Comparison of ENCODE assay signal across 20 cellular contexts in the genomic region with DNA sequence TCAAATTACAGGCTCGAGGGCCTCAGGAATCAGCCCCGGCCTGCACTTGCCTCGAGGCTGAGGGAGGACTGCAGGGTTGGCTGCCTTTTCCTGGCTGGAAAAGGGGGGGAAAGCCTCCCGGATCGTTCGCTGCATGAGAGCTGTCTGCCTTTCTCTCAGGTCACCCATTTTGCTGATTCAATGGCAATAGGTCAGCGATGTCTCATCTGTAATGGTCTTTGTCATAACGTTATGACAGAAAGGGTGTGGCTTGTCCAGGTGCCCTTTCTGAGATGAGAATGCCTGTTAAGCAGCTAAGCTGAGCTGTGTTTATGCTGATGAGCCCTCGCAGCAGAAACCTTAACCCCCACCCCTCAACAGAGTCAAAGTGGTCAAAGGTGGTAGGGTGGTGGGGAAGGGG.
DNase-seq lines count a peak whose midpoint lies in the region; ATAC-seq and TF ChIP-seq lines count a peak whose summit lies in the region.
"Had no signal": no experiment of that assay in that cellular context is flagged by ENCODE, and none has a peak within 500 bp of the region (broad histone marks: within the 10 kb centered on the region; RNA-seq: fewer than 3 reads in every experiment).

No MANE protein-coding gene starts in this region.

- DNase-seq in Caki2 (ENCODE audit: low read depth) (peak; percentile 69), IMR-90 (no peak), WTC11 (ENCODE audit: low spot score) (peak; percentile 44), islet precursor cell (peak; percentile 94), NCI-H82 treated with DMSO at 0.1 percent for 48 hours (lab: John Stamatoyannopoulos, UW; ENCODE audit: unreplicated experiment) (no peak), NCI-H345 (lab: John Stamatoyannopoulos, UW) (no peak)
- DNase-seq in activated effector memory CD4-positive, alpha-beta T cell treated with anti-CD3 and anti-CD28 coated beads, Interleukin-2, amount 50 U/mL, for 16 hours = no peak
- DNase-seq: activated naive CD8-positive, alpha-beta T cell treated with anti-CD3 and anti-CD28 coated beads, Interleukin-2, amount 10 ng/mL, durations not matched to agents 7 days and 5 days; cortex of kidney; hippocampal formation; naive thymus-derived CD4-positive, alpha-beta T cell; NCI-H1694; right cardiac atrium; stimulated activated CD4-positive, alpha-beta T cell treated with anti-CD3 and anti-CD28 coated beads, Interleukin-15, amount 100 ng/mL, for 24 hours had no signal

- H3K4me3 Mint-ChIP-seq in WTC11 = peak overlapping the region; percentile 13; the same call in 1 of the 2 replicates
- H3K4me3 Mint-ChIP-seq: activated naive CD8-positive, alpha-beta T cell treated with anti-CD3 and anti-CD28 coated beads, Interleukin-2, amount 10 ng/mL, durations not matched to agents 7 days and 5 days; activated T-helper 17 cell treated with anti-CD3 and anti-CD28 coated beads, Interleukin-2, amount 50 U/mL, for 72 hours; brain; naive thymus-derived CD4-positive, alpha-beta T cell had no signal

- no peaks in the 10 kb centered on the region for H3K79me1 ChIP-seq in IMR-90 (ENCODE audit: low read depth in 1 of 2, low read length in 2 of 2)

- no peak overlapping the region for H2AK9ac ChIP-seq in IMR-90 (replicated peaks; ENCODE audit: low read depth, low read length, poor library complexity)

- WGBS in IMR-90 (ENCODE audit: extremely low coverage in 2 of 2, insufficient read length in 1 of 2), 2 experiments = no CpG with 5 or more reads among the region's 9 CpGs

- H3K4me3 ChIP-seq in IMR-90 (ENCODE audit: insufficient read depth, low read depth, low read length) = no peak overlapping the region
- H3K4me3 ChIP-seq: BLaER1 had no signal

- BruUV-seq in IMR-90 (replicated peaks; lab: Mats Ljungman, UMichigan) = no TSS peak

- H2AFZ ChIP-seq in IMR-90 (replicated peaks; ENCODE audit: low read length, poor library complexity) = peak overlapping the region; percentile 7

- no peak overlapping the region for H3K9ac ChIP-seq in IMR-90 (ENCODE audit: low read depth, low read length)
- H3K9ac ChIP-seq: BLaER1 had no signal

- H2BK20ac ChIP-seq in IMR-90 (ENCODE audit: low read depth, low read length) = no peak overlapping the region

- dilution Hi-C loops in IMR-90 (cut with HindIII; ENCODE audit: low sequenced_read_pairs, unreplicated experiment) = no loop called here

- no peaks in the 10 kb centered on the region for H3K4me1 ChIP-seq in IMR-90 (ENCODE audit: control insufficient read depth, insufficient read depth, low read length)
- H3K4me1 ChIP-seq: BLaER1 had no signal

- no peaks in the 10 kb centered on the region for H4K20me1 ChIP-seq in IMR-90 (ENCODE audit: insufficient read depth, low read length)
- H4K20me1 ChIP-seq: BLaER1 had no signal

- 0 out of 2 replicates have a peak overlapping the region, but pooled peaks have one; percentile 9 for H3K27ac Mint-ChIP-seq in WTC11
- H3K27ac Mint-ChIP-seq: activated naive CD8-positive, alpha-beta T cell treated with anti-CD3 and anti-CD28 coated beads, Interleukin-2, amount 10 ng/mL, durations not matched to agents 7 days and 5 days; activated T-helper 17 cell treated with anti-CD3 and anti-CD28 coated beads, Interleukin-2, amount 50 U/mL, for 72 hours; brain; naive thymus-derived CD4-positive, alpha-beta T cell had no signal

- H4K91ac ChIP-seq in IMR-90 (ENCODE audit: insufficient read depth, low read depth, low read length) = no peak overlapping the region

- H3K27me3 ChIP-seq in IMR-90 (ENCODE audit: control insufficient read depth, insufficient read depth, low read length) = peaks cover 5% of the 10 kb centered on the region
- H3K27me3 ChIP-seq: BLaER1 had no signal

- no peak overlapping the region for H4K5ac ChIP-seq in IMR-90 (ENCODE audit: low read depth, low read length)

- no peaks in the 10 kb centered on the region for H3K9me3 ChIP-seq in IMR-90 (ENCODE audit: control insufficient read depth, insufficient read depth, low read length)

- no peaks in the 10 kb centered on the region for H3K27me3 Mint-ChIP-seq in WTC11 (ENCODE audit: low read depth)

- in situ Hi-C loops in Caki2 (cut with HindIII; ENCODE audit: low pct_unique_long_range_greater_than_20kb, low sequenced_read_pairs) = no loop called here
- in situ Hi-C loops in IMR-90 (cut with MboI; ENCODE audit: low sequenced_read_pairs) = no loop called here

- no peak overlapping the region for H3K27ac ChIP-seq in IMR-90 (ENCODE audit: insufficient read depth, low read length)
- H3K27ac ChIP-seq: BLaER1, HL-60 had no signal

- no peak overlapping the region for H3K56ac ChIP-seq in IMR-90 (ENCODE audit: extremely low read depth, insufficient read depth, low read length)

- H3K18ac ChIP-seq in IMR-90 (ENCODE audit: low read depth, low read length) = no peak overlapping the region

- H3K36me3 Mint-ChIP-seq in WTC11 = no peaks in the 10 kb centered on the region
- H3K36me3 Mint-ChIP-seq: activated naive CD8-positive, alpha-beta T cell treated with anti-CD3 and anti-CD28 coated beads, Interleukin-2, amount 10 ng/mL, durations not matched to agents 7 days and 5 days had no signal

- intact Hi-C loops in IMR-90 (cut with micrococcal nuclease) = no loop called here

- H3K4ac ChIP-seq in IMR-90 (ENCODE audit: low read depth, low read length) = no peak overlapping the region

- TF ChIP-seq CTCF in IMR-90 (conservative IDR thresholded peaks at IDR 0.05; ENCODE audit: low read depth, low read length) (no peak), WTC11 (IDR thresholded peaks at IDR 0.05) (no peak)

- ATAC-seq in IMR-90 (ENCODE audit: low read depth) (no peak), WTC11 (peak; percentile 79), HG02938 (IDR thresholded peaks at IDR 0.05; ENCODE audit: unreplicated experiment) (no peak)
- ATAC-seq: activated T-helper 17 cell treated with anti-CD3 and anti-CD28 coated beads, Interleukin-2, amount 50 U/mL, for 72 hours; naive thymus-derived CD4-positive, alpha-beta T cell; right cardiac atrium; Right ventricle myocardium inferior had no signal

- no peak for TF ChIP-seq RAD21 in IMR-90 (IDR thresholded peaks at IDR 0.05; ENCODE audit: low read length)

- H3K4me1 Mint-ChIP-seq in WTC11 = peaks cover 29% of the 10 kb centered on the region
- H3K4me1 Mint-ChIP-seq: activated naive CD8-positive, alpha-beta T cell treated with anti-CD3 and anti-CD28 coated beads, Interleukin-2, amount 10 ng/mL, durations not matched to agents 7 days and 5 days; activated T-helper 17 cell treated with anti-CD3 and anti-CD28 coated beads, Interleukin-2, amount 50 U/mL, for 72 hours; brain had no signal

- H3K9me3 Mint-ChIP-seq in WTC11 = peaks cover 15% of the 10 kb centered on the region
- H3K9me3 Mint-ChIP-seq: activated T-helper 17 cell treated with anti-CD3 and anti-CD28 coated beads, Interleukin-2, amount 50 U/mL, for 72 hours had no signal

- no peak overlapping the region for H2BK120ac ChIP-seq in IMR-90 (ENCODE audit: low read depth, low read length)

- no peak for TF ChIP-seq POLR2A in IMR-90 (IDR thresholded peaks at IDR 0.05; ENCODE audit: low read depth, low read length)

- no peak overlapping the region for H3K23ac ChIP-seq in IMR-90 (ENCODE audit: low read depth, low read length)

- no peak overlapping the region for H2BK15ac ChIP-seq in IMR-90 (ENCODE audit: low read depth, low read length)

- POLR2A ChIA-PET in IMR-90 (lab: Charles Lee; ENCODE audit: unreplicated experiment) (interaction anchor here (0.6 kb wide), 1 partner anchor 346 kb away, joined by 4 read pairs; no protein-coding TSS in a partner anchor), WTC11 (lab: Charles Lee) (interaction anchor here (0.5 to 0.9 kb wide), 2 partner anchors 41 to 253 kb away, joined by 4 read pairs; no protein-coding TSS in a partner anchor)

- H3K14ac ChIP-seq in IMR-90 (replicated peaks; ENCODE audit: low read depth, low read length) = no peak overlapping the region

- no peaks in the 10 kb centered on the region for H3K36me3 ChIP-seq in IMR-90 (ENCODE audit: control insufficient read depth, insufficient read depth, low read length)
- H3K36me3 ChIP-seq: BLaER1 had no signal

- CTCF ChIA-PET in IMR-90 (lab: Yijun Ruan, JAX) = no interaction called here
- CTCF ChIA-PET in WTC11 (lab: Charles Lee) = interaction anchor here (0.9 to 1.5 kb wide), 2 partner anchors 36 to 76 kb away, joined by 3 to 6 read pairs; no protein-coding TSS in a partner anchor

- H4K8ac ChIP-seq in IMR-90 (ENCODE audit: low read depth in 2 of 2, low read length in 2 of 2) = no peak overlapping the region

- H2AK5ac ChIP-seq in IMR-90 (ENCODE audit: low read depth, low read length) = no peak overlapping the region

- no peaks in the 10 kb centered on the region for H3K9me1 ChIP-seq in IMR-90 (ENCODE audit: insufficient read depth, low read length)

- H2BK5ac ChIP-seq in IMR-90 (ENCODE audit: low read depth, low read length, poor library complexity, severe bottlenecking) = no peak overlapping the region

- no peak overlapping the region for H3K4me2 ChIP-seq in IMR-90 (ENCODE audit: low read depth, low read length)
- H3K4me2 ChIP-seq: BLaER1 had no signal

TF ChIP-seq in IMR-90, 13 proteins besides CTCF, POLR2A, EP300 and RAD21:
- TF ChIP-seq FOS (IDR thresholded peaks at IDR 0.05; ENCODE audit: low read depth, low read length) = no peak

TF ChIP-seq in WTC11, 78 proteins besides CTCF, POLR2A, EP300 and RAD21 (continues in another document):
- no peak for TF ChIP-seq ZNF423 (CRISPR knock-in tag; IDR thresholded peaks at IDR 0.05)
- TF ChIP-seq, protein P1, sequence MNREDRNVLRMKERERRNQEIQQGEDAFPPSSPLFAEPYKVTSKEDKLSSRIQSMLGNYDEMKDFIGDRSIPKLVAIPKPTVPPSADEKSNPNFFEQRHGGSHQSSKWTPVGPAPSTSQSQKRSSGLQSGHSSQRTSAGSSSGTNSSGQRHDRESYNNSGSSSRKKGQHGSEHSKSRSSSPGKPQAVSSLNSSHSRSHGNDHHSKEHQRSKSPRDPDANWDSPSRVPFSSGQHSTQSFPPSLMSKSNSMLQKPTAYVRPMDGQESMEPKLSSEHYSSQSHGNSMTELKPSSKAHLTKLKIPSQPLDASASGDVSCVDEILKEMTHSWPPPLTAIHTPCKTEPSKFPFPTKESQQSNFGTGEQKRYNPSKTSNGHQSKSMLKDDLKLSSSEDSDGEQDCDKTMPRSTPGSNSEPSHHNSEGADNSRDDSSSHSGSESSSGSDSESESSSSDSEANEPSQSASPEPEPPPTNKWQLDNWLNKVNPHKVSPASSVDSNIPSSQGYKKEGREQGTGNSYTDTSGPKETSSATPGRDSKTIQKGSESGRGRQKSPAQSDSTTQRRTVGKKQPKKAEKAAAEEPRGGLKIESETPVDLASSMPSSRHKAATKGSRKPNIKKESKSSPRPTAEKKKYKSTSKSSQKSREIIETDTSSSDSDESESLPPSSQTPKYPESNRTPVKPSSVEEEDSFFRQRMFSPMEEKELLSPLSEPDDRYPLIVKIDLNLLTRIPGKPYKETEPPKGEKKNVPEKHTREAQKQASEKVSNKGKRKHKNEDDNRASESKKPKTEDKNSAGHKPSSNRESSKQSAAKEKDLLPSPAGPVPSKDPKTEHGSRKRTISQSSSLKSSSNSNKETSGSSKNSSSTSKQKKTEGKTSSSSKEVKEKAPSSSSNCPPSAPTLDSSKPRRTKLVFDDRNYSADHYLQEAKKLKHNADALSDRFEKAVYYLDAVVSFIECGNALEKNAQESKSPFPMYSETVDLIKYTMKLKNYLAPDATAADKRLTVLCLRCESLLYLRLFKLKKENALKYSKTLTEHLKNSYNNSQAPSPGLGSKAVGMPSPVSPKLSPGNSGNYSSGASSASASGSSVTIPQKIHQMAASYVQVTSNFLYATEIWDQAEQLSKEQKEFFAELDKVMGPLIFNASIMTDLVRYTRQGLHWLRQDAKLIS (CRISPR knock-in tag; IDR thresholded peaks at IDR 0.05; ENCODE audit: borderline replicate concordance) = no peak

Comparison
In these comparisons a context has a peak if more than half of its experiments do, and no peak if none do; other contexts are left out.
1. DNase-seq: peak in Caki2 (single experiment), WTC11 (single experiment) and islet precursor cell (single experiment); none in IMR-90 (single experiment), NCI-H82 treated with DMSO at 0.1 percent for 48 hours (single experiment), activated effector memory CD4-positive, alpha-beta T cell treated with anti-CD3 and anti-CD28 coated beads, Interleukin-2, amount 50 U/mL, for 16 hours (single experiment) and NCI-H345 (single experiment).